22 cellular contexts compared by ENCODE assay signal in genomic region chr16:22027633-22028032, GRCh38. TPM values are rescaled to one million over a fixed set of nuclear protein-coding genes. Genes with fewer than 3 reads are reported as not detected.
A peak's percentile ranks its signal among the peaks of the same experiment; 100 is the strongest.
DNase-seq lines count a peak whose midpoint lies in the region; ATAC-seq, FAIRE-seq and TF ChIP-seq lines count a peak whose summit lies in the region.
"Had no signal": no experiment of that assay in that cellular context is flagged by ENCODE, and none has a peak within 500 bp of the region (broad histone marks: within the 10 kb centered on the region; RNA-seq: fewer than 3 reads in every experiment).

No MANE protein-coding gene starts in this region.

- H3K9me3 ChIP-seq in SK-N-MC (ENCODE audit: low read depth, low read length) (no peaks in the 10 kb centered on the region), right cardiac atrium (ENCODE audit: control insufficient read depth, low read length) (no peaks in the 10 kb centered on the region), aorta (ENCODE audit: control insufficient read depth, low read length) (no peaks in the 10 kb centered on the region)
- H3K9me3 ChIP-seq: Peyer's patch had no signal

- 61% methylated on average over 2 of the region's 2 CpGs for WGBS in right cardiac atrium
- 55 to 61% methylated on average over 2 of the region's 2 CpGs for WGBS in aorta, 2 donors

- H3K4me1 ChIP-seq in foreskin keratinocyte, result peaks cover 43% of the 10 kb centered on the region
- H3K4me1 ChIP-seq in right cardiac atrium (ENCODE audit: control insufficient read depth, insufficient read depth, low read length), result no peaks in the 10 kb centered on the region
- peaks cover 1 to 4% of the 10 kb centered on the region in 2 donors for H3K4me1 ChIP-seq in aorta (ENCODE audit: control insufficient read depth in 1 of 2, insufficient read depth in 2 of 2, low read length in 2 of 2)

- TF ChIP-seq CTCF in foreskin keratinocyte (conservative IDR thresholded peaks at IDR 0.05), result no peak

- H3K27ac ChIP-seq in SK-N-MC, result 0 out of 2 replicates have a peak overlapping the region, but pooled peaks have one; percentile 48
- peak overlapping the region; percentile 13 for H3K27ac ChIP-seq in foreskin keratinocyte
- H3K27ac ChIP-seq in right cardiac atrium (ENCODE audit: low read length), result no peak overlapping the region
- H3K27ac ChIP-seq in aorta (ENCODE audit: low read depth in 1 of 2, low read length in 2 of 2), result no peak overlapping the region
- H3K27ac ChIP-seq: coronary artery, Peyer's patch had no signal

- intact Hi-C loops in right cardiac atrium (cut with DNase I) (no loop called here), aorta (cut with DNase I) (no loop called here)

- FAIRE-seq in GM19239 (lab: Jason Lieb, UNC), result peak; percentile 37
- FAIRE-seq: D721Med, small intestine had no signal

- H3K27me3 ChIP-seq in foreskin keratinocyte (no peaks in the 10 kb centered on the region), right cardiac atrium (ENCODE audit: control insufficient read depth, insufficient read depth) (no peaks in the 10 kb centered on the region), aorta (ENCODE audit: control insufficient read depth in 1 of 2, insufficient read depth in 2 of 2, low read length in 1 of 2) (no peaks in the 10 kb centered on the region)
- H3K27me3 ChIP-seq: Peyer's patch had no signal

- H3K4me3 ChIP-seq in SK-N-MC (peak overlapping the region; percentile 9; the same call in 1 of the 2 replicates), right cardiac atrium (ENCODE audit: low read length) (no peak overlapping the region), aorta (ENCODE audit: low read length in 2 of 2) (no peak overlapping the region)
- H3K4me3 ChIP-seq: coronary artery, Peyer's patch had no signal

- H3K9ac ChIP-seq in SK-N-MC (ENCODE audit: insufficient read length), result peak overlapping the region; percentile 49

- H3K36me3 ChIP-seq in SK-N-MC (ENCODE audit: insufficient read depth, low read length), result peaks cover 15% of the 10 kb centered on the region
- no peaks in the 10 kb centered on the region for H3K36me3 ChIP-seq in aorta (ENCODE audit: control insufficient read depth in 1 of 2, insufficient read depth in 2 of 2, low read length in 1 of 2)
- H3K36me3 ChIP-seq: Peyer's patch had no signal

- DNase-seq in AG08395 (ENCODE audit: low spot score) (peak; percentile 30), GM19239 (ENCODE audit: insufficient read length, low spot score) (no peak), SK-N-MC (ENCODE audit: low read depth, low spot score) (no peak), foreskin keratinocyte (no peak), right cardiac atrium (no peak), COLO668 (lab: John Stamatoyannopoulos, UW; ENCODE audit: unreplicated experiment) (no peak), aorta (no peak), COR-L47 (lab: John Stamatoyannopoulos, UW) (no peak)
- DNase-seq: ACHN, GF-D8, kidney glomerular epithelial cell, NCI-H2029, NCI-H510A treated with DMSO at 0.1 percent for 48 hours, occipital lobe, Peyer's patch, small intestine, SW 1271, trophoblast cell had no signal

- no peak for ATAC-seq in foreskin keratinocyte
- no peak for ATAC-seq in right cardiac atrium
- no peak for ATAC-seq in aorta (ENCODE audit: low FRiP score)

RNA-seq across cellular contexts. Expression of gene MOSMO, which starts 19.7 kb away (rescaled TPM):
- total RNA-seq in foreskin keratinocyte, result 23.3 and 27.7 TPM in 2 replicates
- polyA plus RNA-seq in foreskin keratinocyte, result 22.4 and 24.5 TPM in 2 replicates
- total RNA-seq in right cardiac atrium, result 10 to 100 TPM; 10.6 to 14.8 (median 12.2) TPM
- 10.4 TPM for polyA plus RNA-seq in right cardiac atrium
- 10 to 100 TPM; 17.8 to 19.6 TPM for total RNA-seq in aorta
- 1 to 10 TPM; 3.4 to 9.3 TPM for polyA plus RNA-seq in aorta

RNA-seq across cellular contexts. Expression of gene PDZD9, which starts 26.7 kb away (rescaled TPM):
- total RNA-seq in foreskin keratinocyte, result not detected in 2 replicates
- not detected in 2 replicates for polyA plus RNA-seq in foreskin keratinocyte
- not detected for total RNA-seq in right cardiac atrium
- not detected for polyA plus RNA-seq in right cardiac atrium
- not detected for total RNA-seq in aorta
- polyA plus RNA-seq in aorta, result not detected
- total RNA-seq: HT1080, occipital lobe, Peyer's patch had no signal
- polyA plus RNA-seq: esophagus, small intestine had no signal

Comparison
In these comparisons a context has a peak if more than half of its experiments do, and no peak if none do; other contexts are left out.
1. H3K27ac ChIP-seq: peak in SK-N-MC (single experiment) and foreskin keratinocyte (single experiment); none in right cardiac atrium (single experiment) and aorta (0 of 2).